Comparison of ENCODE assay signal across 8 cellular contexts in genomic region chr6:28658475-28659249, GRCh38.
DNase-seq lines count a peak whose midpoint lies in the region; ATAC-seq and TF ChIP-seq lines count a peak whose summit lies in the region.

No MANE protein-coding gene starts in this region.

- DNase-seq in activated CD8-positive, alpha-beta memory T cell treated with anti-CD3 and anti-CD28 coated beads, Interleukin-2, amount 10 ng/mL, durations not matched to agents 7 days and 5 days, result no peak
- no peak for DNase-seq in activated CD8-positive, alpha-beta memory T cell treated with anti-CD3 and anti-CD28 coated beads for 24 hours
- DNase-seq in SJCRH30, result no peak
- DNase-seq in fibroblast of peridontal ligament (ENCODE audit: extremely low read depth), result peak; percentile 17
- no peak for DNase-seq in gastrocnemius medialis
- DNase-seq in NK-92 (lab: John Stamatoyannopoulos, UW; ENCODE audit: unreplicated experiment), result no peak
- no peak for DNase-seq in dedifferentiated amniotic fluid mesenchymal stem cell (ENCODE audit: extremely low spot score)

- H3K36me3 ChIP-seq in SJCRH30, result no peaks in the 10 kb centered on the region
- H3K36me3 ChIP-seq in gastrocnemius medialis, result no peaks in the 10 kb centered on the region

- H3K4me3 ChIP-seq in SJCRH30, result peak overlapping the region; percentile 68
- H3K4me3 ChIP-seq in gastrocnemius medialis, result peak overlapping the region; percentile 3 to 35 (median 22)

- H3K27me3 Mint-ChIP-seq in activated CD8-positive, alpha-beta memory T cell treated with anti-CD3 and anti-CD28 coated beads, Interleukin-2, amount 10 ng/mL, durations not matched to agents 7 days and 5 days, result peaks cover 67% of the 10 kb centered on the region

- no peak for TF ChIP-seq CTCF in gastrocnemius medialis (IDR thresholded peaks at IDR 0.05 in 4 of 5, conservative IDR thresholded peaks at IDR 0.05 in 1 of 5)

- H3K36me3 Mint-ChIP-seq in activated CD8-positive, alpha-beta memory T cell treated with anti-CD3 and anti-CD28 coated beads, Interleukin-2, amount 10 ng/mL, durations not matched to agents 7 days and 5 days, result no peaks in the 10 kb centered on the region

- peak overlapping the region; percentile 68 for H3K4me3 Mint-ChIP-seq in activated CD8-positive, alpha-beta memory T cell treated with anti-CD3 and anti-CD28 coated beads, Interleukin-2, amount 10 ng/mL, durations not matched to agents 7 days and 5 days

- TF ChIP-seq POLR2A in gastrocnemius medialis (IDR thresholded peaks at IDR 0.05), result no peak

- H3K4me1 Mint-ChIP-seq in activated CD8-positive, alpha-beta memory T cell treated with anti-CD3 and anti-CD28 coated beads, Interleukin-2, amount 10 ng/mL, durations not matched to agents 7 days and 5 days, result peaks cover 17% of the 10 kb centered on the region

- peak overlapping the region; percentile 32 for H3K27ac Mint-ChIP-seq in activated CD8-positive, alpha-beta memory T cell treated with anti-CD3 and anti-CD28 coated beads, Interleukin-2, amount 10 ng/mL, durations not matched to agents 7 days and 5 days

- no peaks in the 10 kb centered on the region for H3K9me3 Mint-ChIP-seq in activated CD8-positive, alpha-beta memory T cell treated with anti-CD3 and anti-CD28 coated beads, Interleukin-2, amount 10 ng/mL, durations not matched to agents 7 days and 5 days (ENCODE audit: low read depth)

- H3K9me3 ChIP-seq in SJCRH30 (replicated peaks), result no peaks in the 10 kb centered on the region
- no peaks in the 10 kb centered on the region for H3K9me3 ChIP-seq in gastrocnemius medialis

- intact Hi-C loops in gastrocnemius medialis (cut with DNase I; ENCODE audit: low total_unique reads), result no loop called here

- no peak for ATAC-seq in activated CD8-positive, alpha-beta memory T cell treated with anti-CD3 and anti-CD28 coated beads, Interleukin-2, amount 10 ng/mL, durations not matched to agents 7 days and 5 days
- ATAC-seq in gastrocnemius medialis (no peak), HG02981 (IDR thresholded peaks at IDR 0.05; ENCODE audit: unreplicated experiment) (no peak)

- H3K27me3 ChIP-seq in SJCRH30, result no peaks in the 10 kb centered on the region
- H3K27me3 ChIP-seq in gastrocnemius medialis, result peaks cover 11 to 35% (median 23%) of the 10 kb centered on the region in 3 donors

- no peak overlapping the region for H3K27ac ChIP-seq in SJCRH30
- H3K27ac ChIP-seq in gastrocnemius medialis, result no peak overlapping the region

- CTCF ChIA-PET in activated CD8-positive, alpha-beta memory T cell treated with anti-CD3 and anti-CD28 coated beads, Interleukin-2, amount 10 ng/mL, durations not matched to agents 7 days and 5 days (lab: Charles Lee), result no interaction called here

- H3K4me1 ChIP-seq in SJCRH30 (no peaks in the 10 kb centered on the region), gastrocnemius medialis (no peaks in the 10 kb centered on the region)

- in situ Hi-C loops in gastrocnemius medialis (cut with MboI; ENCODE audit: low sequenced_read_pairs in 4 of 4), result no loop called here
